In the genomic region with DNA sequence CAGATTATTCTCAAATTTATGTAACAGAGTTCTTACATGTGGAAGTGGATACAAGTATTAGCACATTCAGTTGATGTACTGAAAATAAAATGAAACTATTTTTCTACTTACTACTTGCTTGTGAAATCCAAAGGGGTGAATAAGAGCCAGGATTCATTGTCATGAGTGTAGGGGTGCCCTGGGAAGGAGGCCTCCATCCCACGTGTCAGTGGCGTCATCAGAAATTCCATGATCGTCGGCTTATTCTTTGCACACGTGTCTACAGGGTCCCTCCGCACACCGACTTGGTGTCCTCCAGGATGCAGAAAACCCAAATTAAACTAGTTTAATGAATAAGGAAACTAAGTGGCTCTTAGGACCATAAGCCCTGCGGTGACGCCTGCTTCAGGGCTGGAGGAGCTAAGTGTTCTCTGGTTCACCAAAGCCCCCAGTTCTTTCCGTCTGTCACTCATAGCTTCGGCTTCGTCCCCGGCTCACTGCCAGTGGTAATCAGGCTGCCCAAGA, we compare ENCODE assay signal across 22 cellular contexts.
"Had no signal": no experiment of that assay in that cellular context is flagged by ENCODE, and none has a peak within 500 bp of the region (broad histone marks: within the 10 kb centered on the region; RNA-seq: fewer than 3 reads in every experiment).

No MANE protein-coding gene starts in this region.

- H3K36me3 ChIP-seq: cardiac muscle cell, gastroesophageal sphincter, heart left ventricle, ovary, right atrium auricular region, thyroid gland, upper lobe of right lung had no signal

- H3K4me3 ChIP-seq: body of pancreas, cardiac muscle cell, gastroesophageal sphincter, heart left ventricle, ovary, psoas muscle, right atrium auricular region, thyroid gland, upper lobe of right lung had no signal

- H3K27me3 ChIP-seq: body of pancreas, cardiac muscle cell, gastroesophageal sphincter, ovary, right atrium auricular region, thyroid gland, upper lobe of right lung had no signal

- H3K27ac ChIP-seq: body of pancreas, cardiac muscle cell, gastroesophageal sphincter, heart left ventricle, ovary, psoas muscle, right atrium auricular region, thyroid gland, upper lobe of right lung had no signal

- ATAC-seq: body of pancreas; gastroesophageal sphincter; heart left ventricle; natural killer cell; stimulated activated naive CD8-positive, alpha-beta T cell treated with anti-CD3 and anti-CD28 coated beads, Interleukin-15, Interleukin-2, amounts not matched to agents 100 U/mL and 50 U/mL, for 24 hours; upper lobe of right lung had no signal

- H3K4me1 ChIP-seq: gastroesophageal sphincter, heart left ventricle, psoas muscle, right atrium auricular region, thyroid gland, upper lobe of right lung had no signal

- H3K9me3 ChIP-seq: body of pancreas, gastroesophageal sphincter, heart left ventricle, ovary, psoas muscle, right atrium auricular region, thyroid gland, upper lobe of right lung had no signal

- DNase-seq: activated B cell treated with CpG ODN at 0.5 μM for 24 hours; activated CD4-positive, alpha-beta memory T cell treated with anti-CD3 and anti-CD28 coated beads for 36 hours; activated CD4-positive, alpha-beta T cell treated with anti-CD3 and anti-CD28 coated beads for 48 hours; activated effector memory CD4-positive, alpha-beta T cell treated with Interleukin-2 at 50 U/mL for 16 hours; activated naive CD4-positive, alpha-beta T cell treated with anti-CD3 and anti-CD28 coated beads for 36 hours; activated naive CD8-positive, alpha-beta T cell treated with anti-CD3 and anti-CD28 coated beads, Interleukin-2, amount 10 ng/mL, durations not matched to agents 7 days and 5 days; activated T-cell treated with anti-CD3 and anti-CD28 coated beads, Interleukin-2, amount 50 U/mL, for 48 hours; body of pancreas; cortex of kidney; heart left ventricle; midbrain; natural killer cell; psoas muscle; stimulated activated CD4-positive, alpha-beta T cell treated with anti-CD3 and anti-CD28 coated beads, Interleukin-4, amount 100 ng/mL, for 24 hours; stimulated activated naive CD8-positive, alpha-beta T cell treated with anti-CD3 and anti-CD28 coated beads, Interleukin-15, Interleukin-2, amounts not matched to agents 100 U/mL and 50 U/mL, for 24 hours; T-helper 1 cell; thyroid gland; upper lobe of right lung had no signal
